ENCODE assay signal across 8 cellular contexts in genomic region chr6:20402181-20403079, GRCh38. TPM values are rescaled to one million over a fixed set of nuclear protein-coding genes. Genes with fewer than 3 reads are reported as not detected.
DNase-seq lines count a peak whose midpoint lies in the region; ATAC-seq and TF ChIP-seq lines count a peak whose summit lies in the region.

No MANE protein-coding gene starts in this region.

- no TSS peak for BruUV-seq in OCI-LY7 (replicated peaks; lab: Mats Ljungman, UMichigan)

- H3K27ac ChIP-seq in OCI-LY7 (ENCODE audit: low read depth, low read length, poor library complexity, severe bottlenecking): peak overlapping the region; percentile 90
- H3K27ac ChIP-seq in transverse colon: peak overlapping the region; percentile 85 to 98 (median 89)

- H3K4me2 ChIP-seq in OCI-LY7 (ENCODE audit: low read length): peak overlapping the region; percentile 69

- H3K4me3 Mint-ChIP-seq in activated T-helper 17 cell treated with anti-CD3 and anti-CD28 coated beads, Interleukin-2, amount 50 U/mL, for 72 hours: peak overlapping the region; percentile 98
- peak overlapping the region; percentile 99 for H3K4me3 Mint-ChIP-seq in neural crest cell

- DNase-seq in C1 segment of cervical spinal cord (lab: John Stamatoyannopoulos, UW) (peak in 9 of 14 donors; percentile 34 to 72 (median 53)), HCEC 1CT (peak; percentile 65), OCI-LY7 (ENCODE audit: low spot score) (peak; percentile 68), foreskin fibroblast (peak in 1 of 2 donors; percentile 62), neural crest cell (ENCODE audit: low read depth, low spot score) (peak; percentile 39), transverse colon (peak; percentile 51)

- H3K4me3 ChIP-seq in OCI-LY7 (ENCODE audit: low read depth, low read length, poor library complexity, severe bottlenecking) (peak overlapping the region; percentile 93), foreskin fibroblast (ENCODE audit: low read depth in 1 of 2, low read length in 2 of 2) (peak overlapping the region; percentile 69 to 75), transverse colon (peak overlapping the region; percentile 69 to 94 (median 74))

- CTCF ChIA-PET in OCI-LY7 (lab: Charles Lee; ENCODE audit: unreplicated experiment): interaction anchor here (0.6 kb wide), 1 partner anchor 1191 kb away, joined by 3 read pairs; the partner anchor contains the start of gene SOX4

- TF ChIP-seq POLR2A in transverse colon (IDR thresholded peaks at IDR 0.05): no peak

- intact Hi-C loops in OCI-LY7 (cut with micrococcal nuclease; ENCODE audit: unreplicated experiment): loop anchor here (5.0 kb wide), 2 partner anchors 110 to 1190 kb away; partner anchors contain the start of gene SOX4
- intact Hi-C loops in transverse colon (cut with DNase I; ENCODE audit: low total_unique reads): loop anchor here (10.0 kb wide), 2 partner anchors 122 to 288 kb away; no protein-coding TSS in a partner anchor

- H3K4me1 ChIP-seq in OCI-LY7 (ENCODE audit: insufficient read depth, low read length, poor library complexity, severe bottlenecking): peaks cover 36% of the 10 kb centered on the region
- H3K4me1 ChIP-seq in transverse colon: peaks cover 0 to 18% (median 6%) of the 10 kb centered on the region in 4 donors

- peak overlapping the region; percentile 99 for H3K27ac Mint-ChIP-seq in activated T-helper 17 cell treated with anti-CD3 and anti-CD28 coated beads, Interleukin-2, amount 50 U/mL, for 72 hours
- H3K27ac Mint-ChIP-seq in neural crest cell (ENCODE audit: unreplicated experiment): peak overlapping the region; percentile 99

- ATAC-seq in activated T-helper 17 cell treated with anti-CD3 and anti-CD28 coated beads, Interleukin-2, amount 50 U/mL, for 72 hours (replicated peaks): no peak
- no peak for ATAC-seq in HG02970 (IDR thresholded peaks at IDR 0.05; ENCODE audit: low FRiP score, unreplicated experiment)

- POLR2A ChIA-PET in OCI-LY7 (lab: Charles Lee): interaction anchor here (0.6 to 2.9 kb wide), 3 partner anchors 132 to 171 kb away, joined by 3 to 17 read pairs (median 4); partner anchors contain the start of gene CDKAL1

- no peaks in the 10 kb centered on the region for H3K27me3 Mint-ChIP-seq in activated T-helper 17 cell treated with anti-CD3 and anti-CD28 coated beads, Interleukin-2, amount 50 U/mL, for 72 hours
- peaks cover 17% of the 10 kb centered on the region for H3K27me3 Mint-ChIP-seq in neural crest cell (ENCODE audit: low read depth)

- TF ChIP-seq EP300 in transverse colon (IDR thresholded peaks at IDR 0.05; ENCODE audit: low read depth): no peak

- H3K27me3 ChIP-seq in transverse colon: no peaks in the 10 kb centered on the region

- H3K36me3 ChIP-seq in OCI-LY7 (ENCODE audit: insufficient read depth, low read length): peaks cover 28% of the 10 kb centered on the region
- H3K36me3 ChIP-seq in transverse colon: no peaks in the 10 kb centered on the region

- H3K79me2 ChIP-seq in OCI-LY7 (ENCODE audit: insufficient read depth, low read depth, low read length): peaks cover 51% of the 10 kb centered on the region

- 1% methylated on average over 83 of the region's 83 CpGs; no CpG with 5 or more reads in 1 of the 2 donors for WGBS in transverse colon (ENCODE audit: low coverage in 1 of 2), 2 donors

- H2AFZ ChIP-seq in OCI-LY7 (ENCODE audit: low read length): no peak overlapping the region

- no peaks in the 10 kb centered on the region for H3K9me3 ChIP-seq in OCI-LY7 (ENCODE audit: low read length)
- no peaks in the 10 kb centered on the region for H3K9me3 ChIP-seq in transverse colon

- no peaks in the 10 kb centered on the region for H3K9me2 ChIP-seq in OCI-LY7 (ENCODE audit: insufficient read depth, low read length)

- H4K20me1 ChIP-seq in OCI-LY7 (ENCODE audit: insufficient read depth, low read length): peaks cover 23% of the 10 kb centered on the region; the same call in 1 of the 2 replicates

- no peak for TF ChIP-seq CTCF in OCI-LY7 (conservative IDR thresholded peaks at IDR 0.05; ENCODE audit: low read length)
- no peak for TF ChIP-seq CTCF in foreskin fibroblast (IDR thresholded peaks at IDR 0.05; ENCODE audit: low read depth, low read length)
- no peak for TF ChIP-seq CTCF in neural crest cell (conservative IDR thresholded peaks at IDR 0.05)
- no peak for TF ChIP-seq CTCF in transverse colon (IDR thresholded peaks at IDR 0.05)

- H3K9me3 Mint-ChIP-seq in activated T-helper 17 cell treated with anti-CD3 and anti-CD28 coated beads, Interleukin-2, amount 50 U/mL, for 72 hours: no peaks in the 10 kb centered on the region
- H3K9me3 Mint-ChIP-seq in neural crest cell: no peaks in the 10 kb centered on the region

- H3K4me1 Mint-ChIP-seq in activated T-helper 17 cell treated with anti-CD3 and anti-CD28 coated beads, Interleukin-2, amount 50 U/mL, for 72 hours: peaks cover 30% of the 10 kb centered on the region
- peaks cover 29% of the 10 kb centered on the region for H3K4me1 Mint-ChIP-seq in neural crest cell

- peaks cover 40% of the 10 kb centered on the region for H3K36me3 Mint-ChIP-seq in activated T-helper 17 cell treated with anti-CD3 and anti-CD28 coated beads, Interleukin-2, amount 50 U/mL, for 72 hours (ENCODE audit: low read depth)
- H3K36me3 Mint-ChIP-seq in neural crest cell (ENCODE audit: low read depth): peaks cover 10% of the 10 kb centered on the region

- in situ Hi-C loops in transverse colon (cut with MboI; ENCODE audit: low pct_ligation_motif_present in 1 of 4, low pct_unique_long_range_greater_than_20kb in 1 of 4, low sequenced_read_pairs in 3 of 4): no loop called here

RNA-seq across cellular contexts. Expression of gene E2F3, which starts 0.8 kb away (rescaled TPM):
- 12.2 and 12.4 TPM in 2 replicates for total RNA-seq in OCI-LY7 (2014; rRNA removed; shearing (Covaris generic))
- 27.7 and 31.2 TPM in 2 replicates for total RNA-seq in OCI-LY7 (2022)
- 10 to 100 TPM; 13.6 to 26.6 TPM for total RNA-seq in activated T-helper 17 cell treated with anti-CD3 and anti-CD28 coated beads, Interleukin-2, amount 50 U/mL, for 72 hours
- 43.8 and 44.9 TPM in 2 replicates for total RNA-seq in neural crest cell
- total RNA-seq in transverse colon: 10 to 100 TPM in 1 of 4 donors, 1 to 10 TPM in 3; 2.2 to 16.3 (median 5.6) TPM
